In the genomic region with DNA sequence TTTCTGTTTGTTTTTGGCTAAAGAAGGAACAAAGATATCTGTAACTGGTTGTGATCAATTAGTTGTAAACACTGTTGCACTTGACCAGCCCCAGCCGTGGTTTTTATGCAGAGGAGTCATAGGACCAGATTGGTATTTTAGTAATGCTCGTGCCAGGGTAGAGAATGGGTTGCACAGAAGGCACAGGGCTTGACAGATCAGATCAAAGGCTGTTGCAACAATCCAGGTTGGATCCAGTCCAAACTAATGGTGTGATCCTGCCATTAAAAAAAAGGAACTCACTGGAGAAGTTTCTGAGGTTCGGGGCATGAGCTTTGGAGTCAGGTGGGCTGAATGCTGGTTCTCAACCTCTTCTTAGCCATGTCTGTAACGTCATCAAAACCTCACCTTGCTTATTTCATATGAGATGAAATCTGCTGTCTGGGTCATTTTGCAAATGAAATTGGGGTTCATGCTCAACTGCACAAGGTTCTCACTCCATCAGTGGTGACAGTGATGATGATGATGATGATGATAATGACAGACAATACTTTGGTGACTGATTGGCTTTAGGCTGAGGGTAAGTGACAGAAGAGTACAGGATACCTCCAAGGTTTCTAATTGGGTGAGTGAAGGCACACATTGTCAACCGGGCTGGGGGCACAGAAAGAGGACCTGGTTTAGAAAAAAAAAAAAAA, we compare ENCODE assay signal across 17 cellular contexts. TPM values are rescaled to one million over a fixed set of nuclear protein-coding genes. Genes with fewer than 3 reads are reported as not detected.
DNase-seq lines count a peak whose midpoint lies in the region; ATAC-seq, FAIRE-seq and TF ChIP-seq lines count a peak whose summit lies in the region.
"Had no signal": no experiment of that assay in that cellular context is flagged by ENCODE, and none has a peak within 500 bp of the region (broad histone marks: within the 10 kb centered on the region; RNA-seq: fewer than 3 reads in every experiment).

No MANE protein-coding gene starts in this region.

- H3K36me3 ChIP-seq in GM12878 (ENCODE audit: control insufficient read depth in 2 of 2, insufficient read depth in 2 of 2, low read length in 1 of 2) (no peaks in the 10 kb centered on the region), small intestine (ENCODE audit: control insufficient read depth in 2 of 2, insufficient read depth in 2 of 2, low read length in 2 of 2) (no peaks in the 10 kb centered on the region)
- H3K36me3 ChIP-seq: left lung, ovary, tibial artery had no signal

- FAIRE-seq in GM12891 (lab: Jason Lieb, UNC) (no peak), GM12878 (lab: Jason Lieb, UNC) (no peak), small intestine (lab: Jason Lieb, UNC) (no peak)

- H4K20me1 ChIP-seq in GM12878 (ENCODE audit: control insufficient read depth, insufficient read depth): no peaks in the 10 kb centered on the region

- no peak overlapping the region for H3K27ac ChIP-seq in GM12878 (ENCODE audit: control insufficient read depth, insufficient read depth)
- H3K27ac ChIP-seq in small intestine (ENCODE audit: low read depth in 1 of 2, low read length in 1 of 2): no peak overlapping the region
- H3K27ac ChIP-seq: KMS-11, ovary, tibial artery, VCaP had no signal

- POLR2A ChIA-PET in GM12878 (lab: Charles Lee): no interaction called here

- TF ChIP-seq POLR2A in GM12891 (IDR thresholded peaks at IDR 0.05; ENCODE audit: low read depth, low read length) (no peak), GM12878 (IDR thresholded peaks at IDR 0.05; ENCODE audit: low read depth, low read length) (no peak)

- H3K79me2 ChIP-seq in GM12878 (ENCODE audit: control insufficient read depth, insufficient read depth, low read length): no peaks in the 10 kb centered on the region

- intact Hi-C loops in GM12878 (cut with micrococcal nuclease; ENCODE audit: unreplicated experiment): no loop called here

- RAD21 ChIA-PET in GM12878 (lab: Charles Lee; ENCODE audit: unreplicated experiment): no interaction called here

- no peak for DNase-seq in GM12891 (ENCODE audit: insufficient read length, low spot score)
- peak; percentile 40 for DNase-seq in KBM-7
- DNase-seq in GM12878 (ENCODE audit: low read depth, low spot score): no peak
- peak; percentile 13 for DNase-seq in mucosa of gallbladder (ENCODE audit: low spot score)
- DNase-seq in NCI-H2081 treated with DMSO at 0.1 percent for 48 hours (lab: John Stamatoyannopoulos, UW): no peak
- DNase-seq in small intestine: no peak
- DNase-seq: activated CD8-positive, alpha-beta memory T cell treated with anti-CD3 and anti-CD28 coated beads for 24 hours; DMS153; left lung; NCI-H2029 treated with DMSO at 0.1 percent for 48 hours; NCI-H526 treated with DMSO at 0.1 percent for 48 hours; ovary; tibial artery had no signal

- H3K9ac ChIP-seq in GM12878 (ENCODE audit: control insufficient read depth, insufficient read depth, low read length): no peak overlapping the region
- H3K9ac ChIP-seq: KMS-11 had no signal

- H3K27me3 ChIP-seq in GM12878 (replicated peaks in 1 of 2; ENCODE audit: control insufficient read depth in 2 of 2, insufficient read depth in 2 of 2, low read length in 1 of 2) (no peaks in the 10 kb centered on the region), small intestine (ENCODE audit: control insufficient read depth in 2 of 2, insufficient read depth in 2 of 2, low read length in 2 of 2) (no peaks in the 10 kb centered on the region)
- H3K27me3 ChIP-seq: left lung, ovary, tibial artery had no signal

- 62% methylated on average over 5 of the region's 5 CpGs for WGBS in GM12878 (ENCODE audit: insufficient coverage, insufficient replicate concordance, low lambda C conversion rate, missing lambda C conversion rate)
- WGBS in small intestine, 3 donors: 66 to 80% (median 72%) methylated on average over 5 of the region's 5 CpGs

- TF ChIP-seq CTCF in GM12878 (IDR thresholded peaks at IDR 0.05 in 2 of 3, conservative IDR thresholded peaks at IDR 0.05 in 1 of 3; ENCODE audit: control insufficient read depth in 2 of 3, extremely low read depth in 1 of 3, insufficient read depth in 1 of 3, low read depth in 3 of 3, low read length in 3 of 3): no peak

- H3K9me3 ChIP-seq in GM12878 (replicated peaks; ENCODE audit: control insufficient read depth, insufficient read depth, low read length) (no peaks in the 10 kb centered on the region), small intestine (ENCODE audit: control insufficient read depth, low read depth) (no peaks in the 10 kb centered on the region)
- H3K9me3 ChIP-seq: left lung, ovary, tibial artery had no signal

- H3K4me3 ChIP-seq in GM12878 (no peak overlapping the region), small intestine (ENCODE audit: low read depth in 1 of 2, low read length in 2 of 2) (no peak overlapping the region)
- H3K4me3 ChIP-seq: left lung, ovary, skin epidermis, tibial artery had no signal

- H3K4me2 ChIP-seq in GM12878 (ENCODE audit: control insufficient read depth, insufficient read depth): no peak overlapping the region
- H3K4me2 ChIP-seq: KMS-11 had no signal

- 0 out of 2 replicates have a peak, but pooled peaks cover 3% of the 10 kb centered on the region for H3K4me1 ChIP-seq in GM12878 (ENCODE audit: control insufficient read depth, insufficient read depth, low read length)
- no peaks in the 10 kb centered on the region for H3K4me1 ChIP-seq in small intestine (ENCODE audit: control insufficient read depth in 2 of 2, insufficient read depth in 1 of 2, low read depth in 1 of 2, low read length in 1 of 2)
- H3K4me1 ChIP-seq: tibial artery had no signal

- no peak for TF ChIP-seq EP300 in GM12878 (IDR thresholded peaks at IDR 0.05; ENCODE audit: borderline replicate concordance in 1 of 2, control insufficient read depth in 1 of 2, low read depth in 2 of 2, low read length in 2 of 2)

- SMC1A ChIA-PET in GM12878 (lab: Charles Lee; ENCODE audit: uncharacterized antibody, unreplicated experiment): interaction anchor here (1.8 to 2.7 kb wide), 2 partner anchors 20 to 87 kb away, joined by 4 to 6 read pairs; no protein-coding TSS in a partner anchor

- no peak; the same call in 1 of the 3 replicates for ATAC-seq in GM12878
- no peak for ATAC-seq in GM19351 (IDR thresholded peaks at IDR 0.05; ENCODE audit: unreplicated experiment)
- ATAC-seq: left lung had no signal

- CTCF ChIA-PET in GM12878 (lab: Yijun Ruan, JAX): interaction anchor here (2.1 to 2.6 kb wide), 2 partner anchors 10 to 60 kb away, joined by 9 to 11 read pairs; no protein-coding TSS in a partner anchor

- no TSS peak for BruUV-seq in GM12878 (replicated peaks; lab: Mats Ljungman, UMichigan)

- no peak overlapping the region for H2AFZ ChIP-seq in GM12878 (ENCODE audit: control insufficient read depth, low read depth, low read length)

- in situ Hi-C loops in KBM-7 (cut with MboI; ENCODE audit: low pct_unique_long_range_greater_than_20kb, low sequenced_read_pairs) (no loop called here), GM12878 (cut with MboI) (no loop called here)

- no peak for TF ChIP-seq RAD21 in GM12878 (IDR thresholded peaks at IDR 0.05; ENCODE audit: insufficient read depth, low read depth, low read length)

TF ChIP-seq in GM12891, 5 proteins besides CTCF, POLR2A, EP300 and RAD21:
- TF ChIP-seq POLR2AphosphoS5 (IDR thresholded peaks at IDR 0.05; ENCODE audit: low read depth, low read length) (no peak), PAX5 (IDR thresholded peaks at IDR 0.05; ENCODE audit: insufficient read depth, low read length, severe bottlenecking) (no peak), SPI1 (IDR thresholded peaks at IDR 0.05; ENCODE audit: low read depth, low read length) (0 out of 2 replicates have a peak, but pooled peaks have one; percentile 9), POU2F2 (IDR thresholded peaks at IDR 0.05; ENCODE audit: low read depth, low read length) (no peak), TAF1 (IDR thresholded peaks at IDR 0.05; ENCODE audit: low read depth, low read length) (no peak)

TF ChIP-seq in GM12878, 131 proteins besides CTCF, POLR2A, EP300 and RAD21:
- TF ChIP-seq CREB1 (IDR thresholded peaks at IDR 0.05; ENCODE audit: low read depth) (peak; percentile 26; the same call in 1 of the 2 replicates), BRCA1 (IDR thresholded peaks at IDR 0.05; ENCODE audit: low read depth, low read length) (no peak)

RNA-seq across cellular contexts. Expression of gene ZNF281, which starts 43.1 kb away (rescaled TPM):
- 11.9 TPM for polyA plus RNA-seq in GM12891 (2012; ENCODE audit: low read depth, missing spikeins)
- total RNA-seq in GM12878 (2013; cell fraction: nucleolus; rRNA removed): 34.6 and 35.2 TPM in 2 replicates
- total RNA-seq in GM12878 (2014; rRNA removed): 16.0 and 16.1 TPM in 2 replicates
- 15.2 and 15.9 TPM in 2 replicates for total RNA-seq in GM12878 (2014; rRNA removed; fragmentation: Illumina TruSeq; extraction: Trizol)
- total RNA-seq in GM12878 (2021): 14.9 and 16.0 TPM in 2 replicates
- 5.9 TPM for polyA plus RNA-seq in GM12878 (2011; ENCODE audit: low read depth)
- polyA plus RNA-seq in GM12878 (2011; rRNA removed): 10.0 and 11.6 TPM in 2 replicates
- polyA plus RNA-seq in GM12878 (2011; cell fraction: cytosol; rRNA removed): 3.5 and 4.6 TPM in 2 replicates
- polyA plus RNA-seq in GM12878 (2011; cell fraction: nucleus; rRNA removed): 7.7 and 8.7 TPM in 2 replicates
- 9.2 and 10.9 TPM in 2 replicates for polyA plus RNA-seq in GM12878 (2012)
- polyA plus RNA-seq in GM12878 (2014; fragmentation: Illumina TruSeq; extraction: Trizol): 14.9 and 17.7 TPM in 2 replicates
- 1 to 10 TPM; 8.3 to 9.4 TPM for polyA plus RNA-seq in GM12878 (2014; fragmentation: Nextera tagmentation; extraction: Ambion mirVana)
- 8.2 and 9.7 TPM in 2 replicates for polyA plus RNA-seq in GM12878 (2014; rRNA removed)
- polyA plus RNA-seq in GM12878 (2016; fragmentation: Nextera tagmentation; extraction: Ambion mirVana): 10 to 100 TPM; 21.4 to 21.8 TPM
- 12.0 and 16.1 TPM in 2 replicates for polyA minus RNA-seq in GM12878 (2011; rRNA and poly(A)+ RNA removed)
- 5.3 and 6.3 TPM in 2 replicates for polyA minus RNA-seq in GM12878 (2011; cell fraction: cytosol; rRNA and poly(A)+ RNA removed)
- 9.1 and 11.5 TPM in 2 replicates for polyA minus RNA-seq in GM12878 (2011; cell fraction: nucleus; rRNA and poly(A)+ RNA removed)
- total RNA-seq in mucosa of gallbladder: 11.4 TPM
- 1 to 10 TPM; 1.6 to 3.6 (median 3.1) TPM for polyA plus RNA-seq in small intestine

Comparison
In these comparisons a context has a peak if more than half of its experiments do, and no peak if none do; other contexts are left out.
1. DNase-seq: peak in KBM-7 (single experiment) and mucosa of gallbladder (single experiment); none in GM12891 (single experiment), GM12878 (single experiment), NCI-H2081 treated with DMSO at 0.1 percent for 48 hours (single experiment) and small intestine (single experiment).